8 cellular contexts compared by ENCODE assay signal in the genomic region with DNA sequence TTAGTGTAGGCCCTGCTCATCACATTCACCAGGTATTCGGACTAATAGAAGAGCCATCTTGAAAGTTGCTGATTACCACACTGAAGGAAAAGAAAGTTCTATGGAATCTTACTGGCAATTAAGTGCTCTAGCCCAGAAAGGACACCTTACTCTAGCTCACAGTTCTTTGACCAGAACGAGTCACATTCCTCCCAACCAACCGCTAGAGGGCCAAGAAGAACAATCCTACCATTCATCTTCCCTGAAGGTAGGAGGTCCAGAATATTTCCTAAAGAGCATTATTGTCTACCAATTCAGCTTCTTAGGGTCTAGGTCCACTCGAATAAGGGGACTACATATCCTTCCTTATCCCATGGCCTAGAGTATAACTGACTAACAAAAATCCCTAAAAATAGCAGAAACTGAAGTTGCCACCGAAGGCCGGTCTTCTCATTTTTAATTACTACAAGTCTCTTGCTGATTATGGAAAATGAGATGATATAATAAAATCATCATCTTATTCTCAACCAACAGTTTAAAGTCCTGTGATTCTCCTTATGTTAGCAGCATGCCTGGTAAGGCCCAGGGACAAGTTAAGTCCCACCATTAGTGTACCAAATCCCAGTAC. TPM values are rescaled to one million over a fixed set of nuclear protein-coding genes. Genes with fewer than 3 reads are reported as not detected.
A peak's percentile ranks its signal among the peaks of the same experiment; 100 is the strongest.
DNase-seq lines count a peak whose midpoint lies in the region; ATAC-seq and TF ChIP-seq lines count a peak whose summit lies in the region.

No MANE protein-coding gene starts in this region.

- 40 to 42% methylated on average over 6 of the region's 6 CpGs for WGBS in heart right ventricle, 2 donors

- H3K4me1 ChIP-seq in KMS-11 (ENCODE audit: low read depth, poor library complexity, severe bottlenecking): peaks cover 15% of the 10 kb centered on the region
- peaks cover 0 to 7% (median 0%) of the 10 kb centered on the region in 9 donors for H3K4me1 ChIP-seq in heart right ventricle

- no peaks in the 10 kb centered on the region for H3K27me3 ChIP-seq in KMS-11 (ENCODE audit: insufficient read depth, low read depth)
- peaks cover 0 to 6% (median 0%) of the 10 kb centered on the region in 7 donors for H3K27me3 ChIP-seq in heart right ventricle

- H3K4me2 ChIP-seq in KMS-11: no peak overlapping the region

- intact Hi-C loops in activated B cell treated with CpG ODN at 0.5 μM for 24 hours (cut with micrococcal nuclease) (loop anchor here (1.0 to 10.0 kb wide), 3 partner anchors 33 to 239 kb away; partner anchors contain the start of gene PRRC2C), heart right ventricle (cut with DNase I) (loop anchor here in 8 of 10 donors (1.0 to 10.0 kb wide), 5 partner anchors 67 to 159 kb away; partner anchors contain the start of gene FMO4 (in 4 of the 8))

- no peaks in the 10 kb centered on the region for H3K36me3 Mint-ChIP-seq in activated B cell treated with CpG ODN at 0.5 μM for 24 hours (ENCODE audit: low read depth)
- no peaks in the 10 kb centered on the region for H3K36me3 Mint-ChIP-seq in stimulated activated effector memory CD8-positive, alpha-beta T cell treated with anti-CD3 and anti-CD28 coated beads, Interleukin-12 subunit alpha, Interleukin-12 subunit beta, amount 100 ng/mL, for 72 hours

- peaks cover 4% of the 10 kb centered on the region for H3K27me3 Mint-ChIP-seq in activated B cell treated with CpG ODN at 0.5 μM for 24 hours

- H3K9me3 Mint-ChIP-seq in activated B cell treated with CpG ODN at 0.5 μM for 24 hours: no peaks in the 10 kb centered on the region
- no peaks in the 10 kb centered on the region for H3K9me3 Mint-ChIP-seq in stimulated activated effector memory CD8-positive, alpha-beta T cell treated with anti-CD3 and anti-CD28 coated beads, Interleukin-12 subunit alpha, Interleukin-12 subunit beta, amount 100 ng/mL, for 72 hours

- H3K4me3 Mint-ChIP-seq in activated B cell treated with CpG ODN at 0.5 μM for 24 hours: no peak overlapping the region
- H3K4me3 Mint-ChIP-seq in stimulated activated effector memory CD8-positive, alpha-beta T cell treated with anti-CD3 and anti-CD28 coated beads, Interleukin-12 subunit alpha, Interleukin-12 subunit beta, amount 100 ng/mL, for 72 hours: no peak overlapping the region

- H4K20me1 ChIP-seq in KMS-11 (ENCODE audit: insufficient read depth): no peaks in the 10 kb centered on the region

- H3K9me3 ChIP-seq in heart right ventricle: peaks cover 0 to 5% (median 0%) of the 10 kb centered on the region in 11 donors

- TF ChIP-seq CTCF in KMS-11 (conservative IDR thresholded peaks at IDR 0.05; ENCODE audit: low read depth, low read length) (peak; percentile 89), activated B cell treated with CpG ODN at 0.5 μM for 24 hours (IDR thresholded peaks at IDR 0.05) (no peak), heart right ventricle (IDR thresholded peaks at IDR 0.05) (peak in 8 of 9 donors; percentile 62 to 78 (median 68))

- no peak overlapping the region for H2AFZ ChIP-seq in KMS-11 (ENCODE audit: low read depth)

- no peaks in the 10 kb centered on the region for H3K79me2 ChIP-seq in KMS-11 (ENCODE audit: insufficient read depth, low read depth)

- peak; percentile 8 for DNase-seq in activated CD4-positive, alpha-beta T cell treated with anti-CD3 and anti-CD28 coated beads for 48 hours
- DNase-seq in activated CD4-positive, alpha-beta T cell treated with anti-CD3 and anti-CD28 coated beads, Interleukin-2, amount 50 U/mL, for 1 hour: no peak
- no peak for DNase-seq in activated B cell treated with CpG ODN at 0.5 μM for 24 hours
- DNase-seq in heart right ventricle: no peak
- no peak for DNase-seq in stimulated activated effector memory CD8-positive, alpha-beta T cell treated with anti-CD3 and anti-CD28 coated beads, Interleukin-12 subunit alpha, Interleukin-12 subunit beta, amount 100 ng/mL, for 72 hours (ENCODE audit: low spot score in 2 of 2)
- no peak for DNase-seq in DMS79 (lab: John Stamatoyannopoulos, UW)

- POLR2A ChIA-PET in activated B cell treated with CpG ODN at 0.5 μM for 24 hours (lab: Charles Lee): interaction anchor here (1.6 kb wide), 1 partner anchor 68 kb away, joined by 11 read pairs; the partner anchor contains the start of gene FMO4

- H3K4me3 ChIP-seq in KMS-11 (IDR thresholded peaks at IDR 0.05; ENCODE audit: insufficient read depth, low read depth, low read length): no peak overlapping the region
- H3K4me3 ChIP-seq in heart right ventricle: no peak overlapping the region

- H3K4me1 Mint-ChIP-seq in activated B cell treated with CpG ODN at 0.5 μM for 24 hours: no peaks in the 10 kb centered on the region
- no peaks in the 10 kb centered on the region for H3K4me1 Mint-ChIP-seq in stimulated activated effector memory CD8-positive, alpha-beta T cell treated with anti-CD3 and anti-CD28 coated beads, Interleukin-12 subunit alpha, Interleukin-12 subunit beta, amount 100 ng/mL, for 72 hours

- H3K27ac ChIP-seq in KMS-11 (no peak overlapping the region), heart right ventricle (no peak overlapping the region)

- H3K36me3 ChIP-seq in KMS-11 (ENCODE audit: insufficient read depth) (no peaks in the 10 kb centered on the region), heart right ventricle (no peaks in the 10 kb centered on the region)

- H3K27ac Mint-ChIP-seq in activated B cell treated with CpG ODN at 0.5 μM for 24 hours: no peak overlapping the region
- no peak overlapping the region for H3K27ac Mint-ChIP-seq in stimulated activated effector memory CD8-positive, alpha-beta T cell treated with anti-CD3 and anti-CD28 coated beads, Interleukin-12 subunit alpha, Interleukin-12 subunit beta, amount 100 ng/mL, for 72 hours

- H3K9ac ChIP-seq in KMS-11: no peak overlapping the region

- ATAC-seq in GM21529 (IDR thresholded peaks at IDR 0.05; ENCODE audit: unreplicated experiment): peak; percentile 89
- ATAC-seq in activated B cell treated with CpG ODN at 0.5 μM for 24 hours (ENCODE audit: low read depth): peak; percentile 37
- ATAC-seq in heart right ventricle: peak in 6 of 8 donors; percentile 55 to 80 (median 64)
- peak; percentile 53 for ATAC-seq in stimulated activated effector memory CD8-positive, alpha-beta T cell treated with anti-CD3 and anti-CD28 coated beads, Interleukin-12 subunit alpha, Interleukin-12 subunit beta, amount 100 ng/mL, for 72 hours

- CTCF ChIA-PET in activated B cell treated with CpG ODN at 0.5 μM for 24 hours (lab: Charles Lee): interaction anchor here (0.8 to 12.2 kb wide), 8 partner anchors 9 to 67 kb away, joined by 3 to 172 read pairs (median 5); partner anchors contain the start of gene FMO4

RNA-seq across cellular contexts. Expression of gene FMO1, which starts 2.7 kb away (rescaled TPM):
- total RNA-seq in activated B cell treated with CpG ODN at 0.5 μM for 24 hours (0.12 and 1.1 TPM in 2 replicates), heart right ventricle (1 to 10 TPM in 4 of 10 donors, under 1 TPM in 4, not detected in 2; 0.15 to 7.8 (median 0.92) TPM)
- under 1 TPM in 1 of 2 donors, not detected in 1; 0.16 TPM for polyA plus RNA-seq in heart right ventricle

Comparison
In these comparisons a context has a peak if more than half of its experiments do, and no peak if none do; other contexts are left out.
1. ATAC-seq: peak in every context shown above with its lines; median percentile 89 in GM21529; 64 in heart right ventricle; 53 in stimulated activated effector memory CD8-positive, alpha-beta T cell treated with anti-CD3 and anti-CD28 coated beads, Interleukin-12 subunit alpha, Interleukin-12 subunit beta, amount 100 ng/mL, for 72 hours; 37 in activated B cell treated with CpG ODN at 0.5 μM for 24 hours.